13 cellular contexts compared by ENCODE assay signal in genomic region chr16:87201052-87201451, GRCh38.
DNase-seq lines count a peak whose midpoint lies in the region; ATAC-seq and TF ChIP-seq lines count a peak whose summit lies in the region.
"Had no signal": no experiment of that assay in that cellular context is flagged by ENCODE, and none has a peak within 500 bp of the region (broad histone marks: within the 10 kb centered on the region; RNA-seq: fewer than 3 reads in every experiment).

No MANE protein-coding gene starts in this region.

- H3K36me3 ChIP-seq in left ventricle myocardium inferior (no peaks in the 10 kb centered on the region), testis (ENCODE audit: low read depth, missing control alignments) (no peaks in the 10 kb centered on the region)

- intact Hi-C loops in left ventricle myocardium inferior (cut with micrococcal nuclease): no loop called here
- intact Hi-C loops in testis (cut with DNase I; ENCODE audit: low total_unique reads): no loop called here

- ATAC-seq in GM19463 (IDR thresholded peaks at IDR 0.05; ENCODE audit: unreplicated experiment): no peak
- ATAC-seq: activated CD4-positive, CD25-positive, alpha-beta regulatory T cell treated with anti-CD3 and anti-CD28 coated beads, Interleukin-2, amount 50 U/mL, for 24 hours; GM12878; stimulated activated naive CD8-positive, alpha-beta T cell treated with anti-CD3 and anti-CD28 coated beads, Interleukin-15, Interleukin-2, amounts not matched to agents 100 U/mL and 50 U/mL, for 24 hours had no signal

- H3K4me1 ChIP-seq in left ventricle myocardium inferior (no peaks in the 10 kb centered on the region), testis (peaks cover 3% of the 10 kb centered on the region)

- H3K9me3 ChIP-seq in left ventricle myocardium inferior (replicated peaks): no peaks in the 10 kb centered on the region
- no peaks in the 10 kb centered on the region for H3K9me3 ChIP-seq in testis

- no peak for TF ChIP-seq POLR2A in testis (IDR thresholded peaks at IDR 0.05)

- 44 to 48% methylated on average over 5 of the region's 5 CpGs for WGBS in testis, 2 donors

- peak overlapping the region; percentile 38 for H3K27ac ChIP-seq in left ventricle myocardium inferior (replicated peaks)
- H3K27ac ChIP-seq in testis: no peak overlapping the region
- H3K27ac ChIP-seq: skin epidermis had no signal

- H3K4me3 ChIP-seq in HFF-Myc (replicated peaks; ENCODE audit: low read depth, low read length) (no peak overlapping the region), left ventricle myocardium inferior (no peak overlapping the region), testis (no peak overlapping the region)
- H3K4me3 ChIP-seq: GM12878, skin epidermis had no signal

- DNase-seq in HFF-Myc (ENCODE audit: extremely low read depth, low read depth) (peak; percentile 86), amniotic stem cell (lab: John Stamatoyannopoulos, UW) (peak; percentile 91), left ventricle myocardium inferior (peak; percentile 71), testis (peak; percentile 50), D341Med (ENCODE audit: low spot score) (no peak), NCI-H2107 treated with DMSO at 0.1 percent for 48 hours (lab: John Stamatoyannopoulos, UW; ENCODE audit: unreplicated experiment) (no peak)
- DNase-seq in activated effector memory CD4-positive, alpha-beta T cell treated with Interleukin-2 at 50 U/mL for 16 hours: no peak
- DNase-seq: NCI-H524 treated with DMSO at 0.1 percent for 48 hours; stimulated activated naive CD8-positive, alpha-beta T cell treated with anti-CD3 and anti-CD28 coated beads, Interleukin-15, Interleukin-2, amounts not matched to agents 100 U/mL and 50 U/mL, for 24 hours had no signal

- TF ChIP-seq CTCF in HFF-Myc (IDR thresholded peaks at IDR 0.05; ENCODE audit: low read depth, low read length, missing control alignments): no peak
- TF ChIP-seq CTCF in left ventricle myocardium inferior (IDR thresholded peaks at IDR 0.05; ENCODE audit: borderline replicate concordance): no peak
- no peak for TF ChIP-seq CTCF in testis (IDR thresholded peaks at IDR 0.05)

- H3K27me3 ChIP-seq in left ventricle myocardium inferior (ENCODE audit: low read depth) (peaks cover 71% of the 10 kb centered on the region), testis (no peaks in the 10 kb centered on the region)

Comparison
In these comparisons a context has a peak if more than half of its experiments do, and no peak if none do; other contexts are left out.
1. DNase-seq: peak in HFF-Myc (single experiment), amniotic stem cell (single experiment), left ventricle myocardium inferior (single experiment) and testis (single experiment); none in D341Med (single experiment), activated effector memory CD4-positive, alpha-beta T cell treated with Interleukin-2 at 50 U/mL for 16 hours (single experiment) and NCI-H2107 treated with DMSO at 0.1 percent for 48 hours (single experiment).